15 cellular contexts compared by ENCODE assay signal in the genomic region with DNA sequence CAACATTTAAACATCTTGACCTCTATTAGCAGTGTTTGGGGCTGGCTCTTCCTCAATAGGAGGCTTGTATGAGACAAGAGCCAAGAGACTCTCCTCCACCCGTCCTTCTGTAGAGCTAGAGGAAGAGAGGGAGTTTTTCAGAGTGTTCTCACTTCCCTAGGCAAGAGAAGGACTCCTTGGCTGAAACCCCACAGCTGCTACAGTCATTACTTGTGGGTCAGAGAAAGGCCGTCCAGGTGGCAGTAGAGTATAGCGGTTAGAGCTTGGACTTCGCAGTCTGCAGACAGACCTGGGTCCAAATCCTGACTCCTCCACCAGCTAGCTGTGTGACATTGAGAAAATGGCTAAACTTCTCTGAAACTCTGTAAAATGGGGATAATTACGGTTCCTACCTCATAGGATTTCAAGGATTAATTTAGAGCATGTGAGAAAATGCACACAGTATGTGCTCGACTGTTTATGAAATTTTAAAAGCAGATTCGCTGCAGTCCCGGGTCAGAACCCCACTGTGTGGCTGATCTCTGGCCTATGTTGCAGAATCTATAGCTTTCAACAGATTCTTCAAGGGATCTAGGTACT.
DNase-seq lines count a peak whose midpoint lies in the region; ATAC-seq, FAIRE-seq and TF ChIP-seq lines count a peak whose summit lies in the region.
"Had no signal": no experiment of that assay in that cellular context is flagged by ENCODE, and none has a peak within 500 bp of the region (broad histone marks: within the 10 kb centered on the region; RNA-seq: fewer than 3 reads in every experiment).

No MANE protein-coding gene starts in this region.

- no peaks in the 10 kb centered on the region for H3K36me3 ChIP-seq in MM.1S (replicated peaks; ENCODE audit: insufficient read depth, low read length)
- H3K36me3 ChIP-seq in PC-9 (ENCODE audit: low read depth), result no peaks in the 10 kb centered on the region
- H3K36me3 ChIP-seq: prostate gland had no signal

- no peak overlapping the region for H3K4me2 ChIP-seq in MM.1S (ENCODE audit: low read depth, low read length)
- no peak overlapping the region for H3K4me2 ChIP-seq in PC-9

- peak; percentile 69 for ATAC-seq in GM19395 (IDR thresholded peaks at IDR 0.05; ENCODE audit: unreplicated experiment)
- ATAC-seq in left colon, result peak; percentile 56
- no peak for ATAC-seq in esophagus mucosa
- ATAC-seq: activated CD4-positive, CD25-positive, alpha-beta regulatory T cell treated with anti-CD3 and anti-CD28 coated beads, Interleukin-2, amount 50 U/mL, for 24 hours had no signal

- H4K20me1 ChIP-seq in MM.1S (ENCODE audit: insufficient read depth, low read length) (no peaks in the 10 kb centered on the region), PC-9 (ENCODE audit: insufficient read depth) (no peaks in the 10 kb centered on the region)

- H3K27me3 ChIP-seq in MM.1S (replicated peaks; ENCODE audit: insufficient read depth, low read length) (peaks cover 49% of the 10 kb centered on the region), PC-9 (ENCODE audit: insufficient read depth, low read depth) (no peaks in the 10 kb centered on the region)

- peaks cover 6% of the 10 kb centered on the region for H3K4me1 Mint-ChIP-seq in activated T-cell treated with anti-CD3 and anti-CD28 coated beads, Interleukin-2, amount 50 U/mL, for 24 hours (ENCODE audit: low read depth)

- no peaks in the 10 kb centered on the region for H3K9me3 Mint-ChIP-seq in activated T-cell treated with anti-CD3 and anti-CD28 coated beads, Interleukin-2, amount 50 U/mL, for 24 hours
- H3K9me3 Mint-ChIP-seq: type B pancreatic cell had no signal

- no peaks in the 10 kb centered on the region for H3K9me3 ChIP-seq in MM.1S (replicated peaks; ENCODE audit: insufficient read depth, low read length)
- H3K9me3 ChIP-seq in PC-9 (ENCODE audit: insufficient read depth, low read depth), result no peaks in the 10 kb centered on the region
- H3K9me3 ChIP-seq: prostate gland had no signal

- no peaks in the 10 kb centered on the region for H3F3A ChIP-seq in MM.1S (ENCODE audit: insufficient read depth, low read length)
- H3F3A ChIP-seq in PC-9 (ENCODE audit: insufficient read depth, low read depth), result no peaks in the 10 kb centered on the region

- POLR2A ChIA-PET in PC-9 (lab: Charles Lee; ENCODE audit: unreplicated experiment), result no interaction called here

- no peak overlapping the region for H2AFZ ChIP-seq in MM.1S (ENCODE audit: low read length)
- H2AFZ ChIP-seq in PC-9, result no peak overlapping the region

- no peak for TF ChIP-seq POLR2A in GM12891 (IDR thresholded peaks at IDR 0.05; ENCODE audit: low read depth, low read length)

- no peaks in the 10 kb centered on the region for H3K36me3 Mint-ChIP-seq in activated T-cell treated with anti-CD3 and anti-CD28 coated beads, Interleukin-2, amount 50 U/mL, for 24 hours (ENCODE audit: low read depth)
- H3K36me3 Mint-ChIP-seq: activated naive CD8-positive, alpha-beta T cell; type B pancreatic cell had no signal

- no peak overlapping the region for H3K9ac ChIP-seq in MM.1S (ENCODE audit: low read length)

- no peaks in the 10 kb centered on the region for H3K9me2 ChIP-seq in MM.1S (replicated peaks; ENCODE audit: insufficient read depth, low read length)
- H3K9me2 ChIP-seq in PC-9 (ENCODE audit: insufficient read depth), result no peaks in the 10 kb centered on the region

- CTCF ChIA-PET in PC-9 (lab: Charles Lee), result no interaction called here

- H3K27ac ChIP-seq in MM.1S (ENCODE audit: low read length), result no peak overlapping the region
- no peak overlapping the region for H3K27ac ChIP-seq in PC-9
- H3K27ac ChIP-seq: prostate gland had no signal

- H3K4me3 ChIP-seq in MM.1S (ENCODE audit: low read length), result no peak overlapping the region
- H3K4me3 ChIP-seq in PC-9, result no peak overlapping the region
- H3K4me3 ChIP-seq: prostate gland had no signal

- no peak for FAIRE-seq in GM12891 (lab: Jason Lieb, UNC)
- FAIRE-seq: GM12892 had no signal

- H3K79me2 ChIP-seq in MM.1S (ENCODE audit: low read length) (no peaks in the 10 kb centered on the region), PC-9 (ENCODE audit: low read depth) (no peaks in the 10 kb centered on the region)

- TF ChIP-seq CTCF in MM.1S (IDR thresholded peaks at IDR 0.05; ENCODE audit: low read length) (peak; percentile 20; the same call in 1 of the 2 replicates), PC-9 (conservative IDR thresholded peaks at IDR 0.05) (no peak)

- BruUV-seq in PC-9 (replicated peaks; lab: Mats Ljungman, UMichigan), result no TSS peak

- H3K4me3 Mint-ChIP-seq in activated T-cell treated with anti-CD3 and anti-CD28 coated beads, Interleukin-2, amount 50 U/mL, for 24 hours, result no peak overlapping the region
- H3K4me3 Mint-ChIP-seq: activated naive CD8-positive, alpha-beta T cell; type B pancreatic cell had no signal

- H3K27ac Mint-ChIP-seq in activated T-cell treated with anti-CD3 and anti-CD28 coated beads, Interleukin-2, amount 50 U/mL, for 24 hours, result no peak overlapping the region
- H3K27ac Mint-ChIP-seq: activated naive CD8-positive, alpha-beta T cell; type B pancreatic cell had no signal

- H3K4me1 ChIP-seq in MM.1S (ENCODE audit: low read length) (no peaks in the 10 kb centered on the region), PC-9 (replicated peaks; ENCODE audit: insufficient read depth) (0 out of 2 replicates have a peak, but pooled peaks cover 4% of the 10 kb centered on the region)
- H3K4me1 ChIP-seq: prostate gland had no signal

- H3K27me3 Mint-ChIP-seq in activated T-cell treated with anti-CD3 and anti-CD28 coated beads, Interleukin-2, amount 50 U/mL, for 24 hours, result peaks cover 39% of the 10 kb centered on the region

- intact Hi-C loops in left colon (cut with DNase I, micrococcal nuclease), result no loop called here
- intact Hi-C loops in PC-9 (cut with micrococcal nuclease; ENCODE audit: unreplicated experiment), result no loop called here

- no peak for DNase-seq in GM12891 (ENCODE audit: insufficient read length, low spot score)
- DNase-seq in MM.1S, result peak; percentile 27
- no peak for DNase-seq in left colon
- DNase-seq in PC-9, result no peak
- no peak for DNase-seq in activated effector memory CD4-positive, alpha-beta T cell treated with anti-CD3 and anti-CD28 coated beads, Interleukin-2, amount 50 U/mL, for 16 hours
- DNase-seq in activated T-cell treated with anti-CD3 and anti-CD28 coated beads, Interleukin-2, amount 50 U/mL, for 24 hours, result no peak
- DNase-seq: AML-193, NCI-H446 had no signal

TF ChIP-seq in GM12891, 5 proteins besides CTCF, POLR2A, EP300 and RAD21:
- TF ChIP-seq PAX5 (IDR thresholded peaks at IDR 0.05; ENCODE audit: insufficient read depth, low read length, severe bottlenecking) (no peak), SPI1 (IDR thresholded peaks at IDR 0.05; ENCODE audit: low read depth, low read length) (peak; percentile 86)
TF ChIP-seq in GM12891: peak in this region for 1.
